8 cellular contexts compared by ENCODE assay signal in the genomic region with DNA sequence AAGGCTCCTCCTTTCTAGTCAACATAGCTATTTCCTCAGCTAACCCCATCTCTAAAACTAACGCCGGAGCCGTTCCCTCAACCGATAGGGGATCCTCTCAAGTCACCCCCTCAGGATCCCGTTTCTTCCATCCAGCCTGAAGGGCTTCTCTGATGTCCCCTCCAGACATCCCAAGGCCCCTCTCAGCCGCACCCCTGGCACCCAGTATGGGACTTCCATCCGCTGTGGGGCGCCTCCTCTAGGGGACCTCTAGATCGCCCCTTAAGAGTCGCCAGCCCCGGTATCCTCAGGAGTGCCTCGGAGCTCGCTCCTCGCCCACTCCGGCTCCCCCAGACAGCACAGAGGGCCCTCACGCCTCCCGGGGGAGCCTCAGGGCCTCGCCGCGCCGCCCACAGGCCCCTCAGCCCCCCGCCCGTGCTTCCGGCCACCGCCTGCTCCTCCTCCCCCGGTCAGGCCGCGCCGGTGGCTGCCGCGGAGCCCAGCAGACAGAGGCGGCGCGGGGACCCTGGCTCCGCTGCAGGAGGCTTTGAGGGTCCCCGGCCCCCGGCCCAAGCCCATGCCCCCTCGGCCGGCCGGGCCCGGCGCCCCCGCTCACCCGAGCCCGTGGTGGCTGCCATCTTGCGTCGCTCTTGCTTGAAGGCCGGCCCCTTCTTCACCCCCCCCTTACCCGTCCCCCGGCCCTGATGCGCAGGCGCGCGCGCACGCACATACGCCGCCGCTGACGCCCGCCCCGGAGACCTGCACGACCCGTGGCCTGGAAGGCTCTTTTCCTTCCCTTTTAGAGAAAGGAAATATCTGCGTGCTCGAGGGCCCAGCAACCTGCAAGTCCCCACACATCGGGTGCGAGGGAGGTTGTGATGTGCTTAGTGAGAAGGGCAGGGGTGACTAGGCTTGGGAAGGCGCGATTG. TPM values are rescaled to one million over a fixed set of nuclear protein-coding genes. Genes with fewer than 3 reads are reported as not detected.
DNase-seq lines count a peak whose midpoint lies in the region; ATAC-seq and TF ChIP-seq lines count a peak whose summit lies in the region.

A gene (minus strand): TSS at position 639 of the 908 bp plus-strand sequence. CDS start 22 bp downstream, at position 617.

- H3K27me3 ChIP-seq in mammary epithelial cell (ENCODE audit: insufficient read depth, low read length) = no peaks in the 10 kb centered on the region
- no peaks in the 10 kb centered on the region for H3K27me3 ChIP-seq in smooth muscle cell (ENCODE audit: low read depth)

- peak within 1 kb of the TSS; percentile 95 for H3K27ac Mint-ChIP-seq in WTC11

- H3K4me1 ChIP-seq in mammary epithelial cell (ENCODE audit: insufficient read depth, low read length) = peaks cover 51% of the 10 kb centered on the region
- peaks cover 47% of the 10 kb centered on the region for H3K4me1 ChIP-seq in smooth muscle cell (ENCODE audit: low read depth)

- H3K36me3 ChIP-seq in mammary epithelial cell (ENCODE audit: insufficient read depth, low read length) = peaks cover 2% of the 10 kb centered on the region
- H3K36me3 ChIP-seq in smooth muscle cell (ENCODE audit: low read depth) = no peaks in the 10 kb centered on the region

- ATAC-seq in HG03135 (IDR thresholded peaks at IDR 0.05; ENCODE audit: unreplicated experiment) (peak; percentile 40), WTC11 (peak; percentile 78), GM18519 (IDR thresholded peaks at IDR 0.05; ENCODE audit: low FRiP score, unreplicated experiment) (no peak)

- TF ChIP-seq CTCF in GM13977 (IDR thresholded peaks at IDR 0.05; ENCODE audit: extremely low read depth, insufficient read depth, missing control alignments) = peak; percentile 49
- TF ChIP-seq CTCF in WTC11 (IDR thresholded peaks at IDR 0.05) = no peak
- TF ChIP-seq CTCF in mammary epithelial cell (conservative IDR thresholded peaks at IDR 0.05 in 1 of 2, IDR thresholded peaks at IDR 0.05 in 1 of 2; ENCODE audit: extremely low read depth in 1 of 2, insufficient read depth in 1 of 2, low read depth in 1 of 2, low read length in 2 of 2) = peak; percentile 2 to 56
- TF ChIP-seq CTCF in smooth muscle cell (IDR thresholded peaks at IDR 0.05; ENCODE audit: borderline replicate concordance, insufficient read depth, poor library complexity, severe bottlenecking) = peak; percentile 23

- H3K27ac ChIP-seq in mammary epithelial cell (ENCODE audit: insufficient read depth, low read depth, low read length) = peak within 1 kb of the TSS; percentile 88
- peak within 1 kb of the TSS; percentile 93 for H3K27ac ChIP-seq in smooth muscle cell (ENCODE audit: low read depth)

- H2AFZ ChIP-seq in mammary epithelial cell (ENCODE audit: low read depth, low read length) (peak within 1 kb of the TSS; percentile 87), smooth muscle cell (ENCODE audit: low read depth) (peak within 1 kb of the TSS; percentile 40)

- H4K20me1 ChIP-seq in mammary epithelial cell (ENCODE audit: insufficient read depth, low read length) (peaks cover 6% of the 10 kb centered on the region), smooth muscle cell (ENCODE audit: low read depth) (peaks cover 43% of the 10 kb centered on the region)

- H3K9ac ChIP-seq in mammary epithelial cell (ENCODE audit: insufficient read depth, low read length) = peak within 1 kb of the TSS; percentile 98
- peak within 1 kb of the TSS; percentile 99 for H3K9ac ChIP-seq in smooth muscle cell (ENCODE audit: low read depth)

- WGBS in mammary epithelial cell (ENCODE audit: low coverage, missing lambda C conversion rate) = under 1% methylated on average over 30 of the region's 70 CpGs
- WGBS in smooth muscle cell (ENCODE audit: low lambda C conversion rate) = 1% methylated on average over 59 of the region's 70 CpGs

- dilution Hi-C loops in mammary epithelial cell (cut with HindIII; ENCODE audit: low sequenced_read_pairs) = no loop called here

- CTCF ChIA-PET in WTC11 (lab: Charles Lee) (interaction anchor here (0.7 to 2.2 kb wide), 6 partner anchors 8 to 67 kb away, joined by 3 to 9 read pairs (median 5); no protein-coding TSS in a partner anchor), mammary epithelial cell (lab: Charles Lee; ENCODE audit: low non-redundant PET) (interaction anchor here (0.6 kb wide), 3 partner anchors 53 to 756 kb away, joined by 3 to 6 read pairs (median 3); no protein-coding TSS in a partner anchor)

- H3K36me3 Mint-ChIP-seq in WTC11 = no peaks in the 10 kb centered on the region

- H3F3A ChIP-seq in smooth muscle cell (ENCODE audit: low read depth) = peaks cover 35% of the 10 kb centered on the region

- peak; percentile 91 for DNase-seq in GM13977 (ENCODE audit: low spot score)
- peak; percentile 78 for DNase-seq in NCI-H226
- DNase-seq in WTC11 (ENCODE audit: low spot score) = peak; percentile 81
- peak; percentile 85 for DNase-seq in mammary epithelial cell
- peak; percentile 94 for DNase-seq in iPS-NIHi7 (ENCODE audit: extremely low spot score)
- peak; percentile 75 for DNase-seq in smooth muscle cell (lab: John Stamatoyannopoulos, UW; ENCODE audit: unreplicated experiment)

- H3K79me2 ChIP-seq in mammary epithelial cell (ENCODE audit: insufficient read depth, low read length) (peaks cover 67% of the 10 kb centered on the region), smooth muscle cell (ENCODE audit: low read depth) (peaks cover 60% of the 10 kb centered on the region)

- peak within 1 kb of the TSS; percentile 98 for H3K4me3 Mint-ChIP-seq in WTC11

- H3K4me2 ChIP-seq in mammary epithelial cell (ENCODE audit: insufficient read depth, low read depth, low read length) (peak within 1 kb of the TSS; percentile 93), smooth muscle cell (peak within 1 kb of the TSS; percentile 98)

- peak within 1 kb of the TSS; percentile 80 to 94 (median 85) for H3K4me3 ChIP-seq in mammary epithelial cell (replicated peaks in 1 of 3; ENCODE audit: insufficient read depth in 1 of 3, low read depth in 2 of 3, low read length in 3 of 3)
- H3K4me3 ChIP-seq in smooth muscle cell = peak within 1 kb of the TSS; percentile 95

- no TSS peak for BruUV-seq in mammary epithelial cell (replicated peaks; lab: Mats Ljungman, UMichigan)

- H3K27me3 Mint-ChIP-seq in WTC11 (ENCODE audit: low read depth) = no peaks in the 10 kb centered on the region

- intact Hi-C loops in mammary epithelial cell (cut with micrococcal nuclease) = no loop called here

- in situ Hi-C loops in GM13977 (cut with MboI; ENCODE audit: low pct_unique_long_range_greater_than_20kb, low sequenced_read_pairs, unreplicated experiment) = no loop called here
- in situ Hi-C loops in mammary epithelial cell (cut with MboI; ENCODE audit: low sequenced_read_pairs in 2 of 2) = loop anchor here in 1 of 2 donors (10.0 kb wide), 1 partner anchor 62 kb away; no protein-coding TSS in a partner anchor

- peaks cover 63% of the 10 kb centered on the region for H3K4me1 Mint-ChIP-seq in WTC11

- POLR2A ChIA-PET in WTC11 (lab: Charles Lee) = interaction anchor here (1.4 kb wide), 1 partner anchor 59 kb away, joined by 4 read pairs; no protein-coding TSS in a partner anchor

- no peaks in the 10 kb centered on the region for H3K9me3 Mint-ChIP-seq in WTC11

- H3K9me3 ChIP-seq in mammary epithelial cell (replicated peaks; ENCODE audit: insufficient read depth, low read length) (no peaks in the 10 kb centered on the region), smooth muscle cell (replicated peaks; ENCODE audit: low read depth) (no peaks in the 10 kb centered on the region)

TF ChIP-seq in WTC11, 78 proteins besides CTCF, POLR2A, EP300 and RAD21 (continues in another document):
- TF ChIP-seq, protein P1, sequence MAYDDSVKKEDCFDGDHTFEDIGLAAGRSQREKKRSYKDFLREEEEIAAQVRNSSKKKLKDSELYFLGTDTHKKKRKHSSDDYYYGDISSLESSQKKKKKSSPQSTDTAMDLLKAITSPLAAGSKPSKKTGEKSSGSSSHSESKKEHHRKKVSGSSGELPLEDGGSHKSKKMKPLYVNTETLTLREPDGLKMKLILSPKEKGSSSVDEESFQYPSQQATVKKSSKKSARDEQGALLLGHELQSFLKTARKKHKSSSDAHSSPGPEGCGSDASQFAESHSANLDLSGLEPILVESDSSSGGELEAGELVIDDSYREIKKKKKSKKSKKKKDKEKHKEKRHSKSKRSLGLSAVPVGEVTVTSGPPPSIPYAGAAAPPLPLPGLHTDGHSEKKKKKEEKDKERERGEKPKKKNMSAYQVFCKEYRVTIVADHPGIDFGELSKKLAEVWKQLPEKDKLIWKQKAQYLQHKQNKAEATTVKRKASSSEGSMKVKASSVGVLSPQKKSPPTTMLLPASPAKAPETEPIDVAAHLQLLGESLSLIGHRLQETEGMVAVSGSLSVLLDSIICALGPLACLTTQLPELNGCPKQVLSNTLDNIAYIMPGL (CRISPR knock-in tag; IDR thresholded peaks at IDR 0.05) = peak; percentile 80; the same call in 1 of the 2 replicates
- TF ChIP-seq, protein P2, sequence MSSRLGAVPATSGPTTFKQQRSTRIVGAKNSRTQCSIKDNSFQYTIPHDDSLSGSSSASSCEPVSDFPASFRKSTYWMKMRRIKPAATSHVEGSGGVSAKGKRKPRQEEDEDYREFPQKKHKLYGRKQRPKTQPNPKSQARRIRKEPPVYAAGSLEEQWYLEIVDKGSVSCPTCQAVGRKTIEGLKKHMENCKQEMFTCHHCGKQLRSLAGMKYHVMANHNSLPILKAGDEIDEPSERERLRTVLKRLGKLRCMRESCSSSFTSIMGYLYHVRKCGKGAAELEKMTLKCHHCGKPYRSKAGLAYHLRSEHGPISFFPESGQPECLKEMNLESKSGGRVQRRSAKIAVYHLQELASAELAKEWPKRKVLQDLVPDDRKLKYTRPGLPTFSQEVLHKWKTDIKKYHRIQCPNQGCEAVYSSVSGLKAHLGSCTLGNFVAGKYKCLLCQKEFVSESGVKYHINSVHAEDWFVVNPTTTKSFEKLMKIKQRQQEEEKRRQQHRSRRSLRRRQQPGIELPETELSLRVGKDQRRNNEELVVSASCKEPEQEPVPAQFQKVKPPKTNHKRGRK (CRISPR knock-in tag; IDR thresholded peaks at IDR 0.05; ENCODE audit: borderline replicate concordance) = no peak
- no peak for TF ChIP-seq GTF2I (CRISPR knock-in tag; conservative IDR thresholded peaks at IDR 0.05)
- TF ChIP-seq GABPB1 (CRISPR knock-in tag; IDR thresholded peaks at IDR 0.05) = peak; percentile 46
- no peak for TF ChIP-seq FOXK1 (CRISPR knock-in tag; IDR thresholded peaks at IDR 0.05)

RNA-seq across cellular contexts. Expression of the gene that starts here (rescaled TPM):
- total RNA-seq in WTC11 (2021) (132 to 146 TPM (median 144 TPM) in 3 replicates), mammary epithelial cell (100 to 1,000 TPM in 1 of 2 donors, 10 to 100 TPM in 1; 54.8 to 119 TPM), smooth muscle cell (94.1 and 94.8 TPM in 2 replicates)
- polyA plus RNA-seq in mammary epithelial cell (109 TPM), smooth muscle cell (128 and 141 TPM in 2 replicates)
- polyA minus RNA-seq in mammary epithelial cell = 157 TPM
